8 cellular contexts compared by ENCODE assay signal in the genomic region with DNA sequence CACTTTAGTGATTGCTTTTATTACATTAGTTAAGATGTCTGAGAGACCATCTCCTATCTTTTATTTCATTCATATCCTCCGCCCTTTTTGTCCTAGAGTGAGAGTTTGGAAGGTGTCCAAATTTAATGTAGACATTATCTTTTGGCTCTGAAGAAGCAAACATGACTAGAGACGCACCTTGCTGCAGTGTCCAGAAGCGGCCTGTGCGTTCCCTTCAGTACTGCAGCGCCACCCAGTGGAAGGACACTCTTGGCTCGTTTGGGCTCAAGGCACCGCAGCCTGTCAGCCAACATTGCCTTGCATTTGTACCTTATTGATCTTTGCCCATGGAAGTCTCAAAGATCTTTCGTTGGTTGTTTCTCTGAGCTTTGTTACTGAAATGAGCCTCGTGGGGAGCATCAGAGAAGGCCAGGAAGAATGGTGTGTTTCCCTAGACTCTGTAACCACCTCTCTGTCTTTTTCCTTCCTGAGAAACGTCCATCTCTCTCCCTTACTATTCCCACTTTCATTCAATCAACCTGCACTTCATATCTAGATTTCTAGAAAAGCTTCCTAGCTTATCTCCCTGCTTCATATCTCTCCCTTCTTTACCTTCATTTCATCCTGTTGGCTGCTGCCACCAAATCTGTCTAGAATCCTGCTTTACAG. TPM values are rescaled to one million over a fixed set of nuclear protein-coding genes. Genes with fewer than 3 reads are reported as not detected.
A peak's percentile ranks its signal among the peaks of the same experiment; 100 is the strongest.
DNase-seq lines count a peak whose midpoint lies in the region; ATAC-seq and TF ChIP-seq lines count a peak whose summit lies in the region.

No MANE protein-coding gene starts in this region.

- no peak overlapping the region for H3K27ac ChIP-seq in OCI-LY1 (ENCODE audit: low read depth, low read length, poor library complexity, severe bottlenecking)
- no peak overlapping the region for H3K27ac ChIP-seq in fibroblast of lung (ENCODE audit: insufficient read depth, low read length)
- no peak overlapping the region for H3K27ac ChIP-seq in tibial artery

- H3K4me3 ChIP-seq in OCI-LY1 (ENCODE audit: low read depth, low read length, poor library complexity, severe bottlenecking) (no peak overlapping the region), fibroblast of lung (replicated peaks in 1 of 4; ENCODE audit: control extremely low read depth in 1 of 4, insufficient read depth in 1 of 4, low read depth in 3 of 4, low read length in 4 of 4) (no peak overlapping the region), tibial artery (no peak overlapping the region)

- intact Hi-C loops in tibial artery (cut with DNase I; ENCODE audit: low total_unique reads) = loop anchor here (2.0 kb wide), 1 partner anchor 65 kb away; no protein-coding TSS in a partner anchor

- peaks cover 31 to 60% of the 10 kb centered on the region in 2 donors for H3K36me3 Mint-ChIP-seq in activated T-cell treated with anti-CD3 and anti-CD28 coated beads, Interleukin-2, amount 50 U/mL, for 72 hours (ENCODE audit: insufficient read depth in 2 of 2)

- H3F3A ChIP-seq in OCI-LY1 (ENCODE audit: insufficient read depth, low read length) = no peaks in the 10 kb centered on the region

- peaks cover 46% of the 10 kb centered on the region for H3K4me1 Mint-ChIP-seq in activated T-cell treated with anti-CD3 and anti-CD28 coated beads, Interleukin-2, amount 50 U/mL, for 72 hours (ENCODE audit: low read depth)

- no peak overlapping the region for H3K4me2 ChIP-seq in OCI-LY1 (ENCODE audit: low read length)
- no peak overlapping the region for H3K4me2 ChIP-seq in fibroblast of lung (ENCODE audit: extremely low read depth, insufficient read depth, low read length)

- H3K4me1 ChIP-seq in OCI-LY1 (ENCODE audit: insufficient read depth, low read length, severe bottlenecking) (no peaks in the 10 kb centered on the region), fibroblast of lung (ENCODE audit: control insufficient read depth, extremely low read depth, insufficient read depth, low read length) (no peaks in the 10 kb centered on the region), tibial artery (no peaks in the 10 kb centered on the region)

- H4K20me1 ChIP-seq in OCI-LY1 (ENCODE audit: insufficient read depth, low read length) = no peaks in the 10 kb centered on the region
- H4K20me1 ChIP-seq in fibroblast of lung (ENCODE audit: control insufficient read depth, extremely low read depth, insufficient read depth, low read length) = no peaks in the 10 kb centered on the region

- H3K9ac ChIP-seq in OCI-LY1 (ENCODE audit: low read length) (no peak overlapping the region), fibroblast of lung (ENCODE audit: insufficient read depth, low read length) (no peak overlapping the region)

- H3K4me3 Mint-ChIP-seq in activated T-cell treated with anti-CD3 and anti-CD28 coated beads, Interleukin-2, amount 50 U/mL, for 72 hours = no peak overlapping the region

- H3K27me3 ChIP-seq in OCI-LY1 (ENCODE audit: insufficient read depth, low read length) (no peaks in the 10 kb centered on the region), fibroblast of lung (ENCODE audit: control insufficient read depth, insufficient read depth, low read length) (no peaks in the 10 kb centered on the region), tibial artery (no peaks in the 10 kb centered on the region)

- TF ChIP-seq CTCF in OCI-LY1 (IDR thresholded peaks at IDR 0.05; ENCODE audit: low read length) (peak; percentile 99), fibroblast of lung (conservative IDR thresholded peaks at IDR 0.05 in 1 of 2, IDR thresholded peaks at IDR 0.05 in 1 of 2; ENCODE audit: low read depth in 1 of 2, low read length in 2 of 2) (peak; percentile 61 to 74), tibial artery (IDR thresholded peaks at IDR 0.05) (peak; percentile 53 to 60)

- DNase-seq in SHP77 (lab: John Stamatoyannopoulos, UW) (peak; percentile 10 to 44), SHP77 treated with DMSO at 0.1 percent for 48 hours (lab: John Stamatoyannopoulos, UW) (no peak), fibroblast of lung (ENCODE audit: low read depth in 2 of 2) (peak; percentile 31 to 54), nucleus accumbens (lab: John Stamatoyannopoulos, UW) (peak in 37 of 56 donors; percentile 6 to 82 (median 36)), tibial artery (peak in 1 of 2 donors; percentile 53), foreskin melanocyte (no peak)
- DNase-seq in activated T-cell treated with anti-CD3 and anti-CD28 coated beads, Interleukin-2, amount 50 U/mL, for 72 hours = peak; percentile 78 to 79

- H2AFZ ChIP-seq in OCI-LY1 (ENCODE audit: low read length) (no peak overlapping the region), fibroblast of lung (ENCODE audit: low read length) (no peak overlapping the region)

- H3K27me3 Mint-ChIP-seq in activated T-cell treated with anti-CD3 and anti-CD28 coated beads, Interleukin-2, amount 50 U/mL, for 72 hours (ENCODE audit: low read depth) = no peaks in the 10 kb centered on the region

- H3K36me3 ChIP-seq in OCI-LY1 (ENCODE audit: insufficient read depth, low read length) (peaks cover 91% of the 10 kb centered on the region), fibroblast of lung (ENCODE audit: control insufficient read depth, insufficient read depth, low read length) (peaks cover 11% of the 10 kb centered on the region), tibial artery (peaks cover 65 to 89% (median 70%) of the 10 kb centered on the region in 3 donors)

- H3K9me2 ChIP-seq in OCI-LY1 (ENCODE audit: low read depth, low read length) = no peaks in the 10 kb centered on the region

- H3K79me2 ChIP-seq in OCI-LY1 (ENCODE audit: insufficient read depth, low read length) (no peaks in the 10 kb centered on the region), fibroblast of lung (ENCODE audit: control insufficient read depth, insufficient read depth, low read length) (no peaks in the 10 kb centered on the region)

- peak overlapping the region; percentile 14 for H3K27ac Mint-ChIP-seq in activated T-cell treated with anti-CD3 and anti-CD28 coated beads, Interleukin-2, amount 50 U/mL, for 72 hours

- peaks cover 0 to 2% of the 10 kb centered on the region in 2 donors for H3K9me3 Mint-ChIP-seq in activated T-cell treated with anti-CD3 and anti-CD28 coated beads, Interleukin-2, amount 50 U/mL, for 72 hours

- peak; percentile 77 to 80 for ATAC-seq in activated T-cell treated with anti-CD3 and anti-CD28 coated beads, Interleukin-2, amount 50 U/mL, for 72 hours (replicated peaks in 1 of 2)

- no peaks in the 10 kb centered on the region for H3K9me3 ChIP-seq in OCI-LY1 (ENCODE audit: low read length)
- H3K9me3 ChIP-seq in fibroblast of lung (ENCODE audit: control insufficient read depth, insufficient read depth, low read depth, low read length) = no peaks in the 10 kb centered on the region
- no peaks in the 10 kb centered on the region for H3K9me3 ChIP-seq in tibial artery

RNA-seq across cellular contexts. Expression of gene CLCN1, which starts 10.4 kb away (rescaled TPM):
- total RNA-seq in activated T-cell treated with anti-CD3 and anti-CD28 coated beads, Interleukin-2, amount 50 U/mL, for 72 hours = under 1 TPM in 1 of 2 donors, not detected in 1; 0.09 TPM
- under 0.01 TPM in 2 replicates for total RNA-seq in fibroblast of lung
- not detected in 2 replicates for polyA plus RNA-seq in fibroblast of lung
- 0.03 TPM in 1 of 2 replicates, not detected in the other for polyA plus RNA-seq in fibroblast of lung (2012)
- polyA minus RNA-seq in fibroblast of lung (ENCODE audit: low replicate concordance) = 0.67 TPM in 1 of 2 replicates, not detected in the other

RNA-seq across cellular contexts. Expression of gene CASP2, which starts 17.4 kb away (rescaled TPM):
- 100 to 1,000 TPM; 126 to 128 TPM for total RNA-seq in activated T-cell treated with anti-CD3 and anti-CD28 coated beads, Interleukin-2, amount 50 U/mL, for 72 hours
- total RNA-seq in fibroblast of lung = 8.5 and 9.4 TPM in 2 replicates
- polyA plus RNA-seq in fibroblast of lung = 22.6 and 33.6 TPM in 2 replicates
- 11.1 and 16.4 TPM in 2 replicates for polyA plus RNA-seq in fibroblast of lung (2012)
- 31.4 and 118 TPM in 2 replicates for polyA minus RNA-seq in fibroblast of lung (ENCODE audit: low replicate concordance)

RNA-seq across cellular contexts. Expression of gene TMEM139, which starts 20.8 kb away (rescaled TPM):
- 1 to 10 TPM; 1.3 to 1.5 TPM for total RNA-seq in activated T-cell treated with anti-CD3 and anti-CD28 coated beads, Interleukin-2, amount 50 U/mL, for 72 hours
- total RNA-seq in fibroblast of lung = under 0.01 TPM in 1 of 2 replicates, not detected in the other
- polyA plus RNA-seq in fibroblast of lung = not detected in 2 replicates
- 0.24 TPM in 1 of 2 replicates, not detected in the other for polyA plus RNA-seq in fibroblast of lung (2012)
- not detected in 2 replicates for polyA minus RNA-seq in fibroblast of lung (ENCODE audit: low replicate concordance)

RNA-seq across cellular contexts. Expression of gene GSTK1, which starts 42.3 kb away (rescaled TPM):
- total RNA-seq in activated T-cell treated with anti-CD3 and anti-CD28 coated beads, Interleukin-2, amount 50 U/mL, for 72 hours = 100 to 1,000 TPM; 242 to 298 TPM
- total RNA-seq in fibroblast of lung = 88.6 and 110 TPM in 2 replicates
- 131 and 132 TPM in 2 replicates for polyA plus RNA-seq in fibroblast of lung
- polyA plus RNA-seq in fibroblast of lung (2012) = 128 and 137 TPM in 2 replicates
- 85.5 and 87.2 TPM in 2 replicates for polyA minus RNA-seq in fibroblast of lung (ENCODE audit: low replicate concordance)

RNA-seq across cellular contexts. Expression of gene FAM131B, which starts 57.0 kb away (rescaled TPM):
- total RNA-seq in activated T-cell treated with anti-CD3 and anti-CD28 coated beads, Interleukin-2, amount 50 U/mL, for 72 hours = 1 to 10 TPM; 3.1 TPM
- total RNA-seq in fibroblast of lung = 3.8 and 4.4 TPM in 2 replicates
- 2.0 and 4.8 TPM in 2 replicates for polyA plus RNA-seq in fibroblast of lung
- 1.9 and 4.0 TPM in 2 replicates for polyA plus RNA-seq in fibroblast of lung (2012)
- 8.6 and 36.6 TPM in 2 replicates for polyA minus RNA-seq in fibroblast of lung (ENCODE audit: low replicate concordance)

Comparison
In these comparisons a context has a peak if more than half of its experiments do, and no peak if none do; other contexts are left out.
1. DNase-seq: peak in SHP77 (2 of 2), activated T-cell treated with anti-CD3 and anti-CD28 coated beads, Interleukin-2, amount 50 U/mL, for 72 hours (2 of 2), fibroblast of lung (2 of 2) and nucleus accumbens (37 of 56); none in SHP77 treated with DMSO at 0.1 percent for 48 hours (single experiment) and foreskin melanocyte (single experiment).
2. RNA of gene CASP2, which starts 17.4 kb away (total RNA-seq): 126 to 128 TPM in activated T-cell treated with anti-CD3 and anti-CD28 coated beads, Interleukin-2, amount 50 U/mL, for 72 hours; 8.5 to 9.4 TPM in fibroblast of lung; every median in the first group is over 10 times any median in the second.
3. Peak in every context shown above with its lines, with median percentiles within 50 percentile points of each other: CTCF ChIP-seq.